In genomic region chr20:62063601-62063980, GRCh38 we compare ENCODE assay signal across 8 cellular contexts. TPM values are rescaled to one million over a fixed set of nuclear protein-coding genes. Genes with fewer than 3 reads are reported as not detected.
DNase-seq lines count a peak whose midpoint lies in the region; ATAC-seq and TF ChIP-seq lines count a peak whose summit lies in the region.

No MANE protein-coding gene starts in this region.

- dilution Hi-C loops in mammary epithelial cell (cut with HindIII; ENCODE audit: low sequenced_read_pairs): loop anchor here (5.0 kb wide), 1 partner anchor 41 kb away; no protein-coding TSS in a partner anchor

- H3K27ac ChIP-seq in KMS-11 (no peak overlapping the region), mammary epithelial cell (ENCODE audit: insufficient read depth, low read depth, low read length) (no peak overlapping the region)

- no peaks in the 10 kb centered on the region for H3K9me3 ChIP-seq in mammary epithelial cell (replicated peaks; ENCODE audit: insufficient read depth, low read length)
- H3K9me3 ChIP-seq in mucosa of descending colon: no peaks in the 10 kb centered on the region

- ATAC-seq in mucosa of descending colon: no peak
- no peak for ATAC-seq in HG02759 (IDR thresholded peaks at IDR 0.05; ENCODE audit: unreplicated experiment)

- H2AFZ ChIP-seq in KMS-11 (ENCODE audit: low read depth) (no peak overlapping the region), mammary epithelial cell (ENCODE audit: low read depth, low read length) (no peak overlapping the region)

- WGBS in mammary epithelial cell (ENCODE audit: low coverage, missing lambda C conversion rate): 100% methylated on average over 8 of the region's 23 CpGs

- in situ Hi-C loops in mammary epithelial cell (cut with MboI; ENCODE audit: low sequenced_read_pairs in 2 of 2): no loop called here

- CTCF ChIA-PET in mammary epithelial cell (lab: Charles Lee; ENCODE audit: low non-redundant PET): no interaction called here

- H3K27me3 ChIP-seq in KMS-11 (ENCODE audit: insufficient read depth, low read depth) (no peaks in the 10 kb centered on the region), mammary epithelial cell (ENCODE audit: insufficient read depth, low read length) (no peaks in the 10 kb centered on the region)

- H3K4me2 ChIP-seq in KMS-11 (peak overlapping the region; percentile 13; the same call in 1 of the 2 replicates), mammary epithelial cell (ENCODE audit: insufficient read depth, low read depth, low read length) (peak overlapping the region; percentile 92)

- H3K9ac ChIP-seq in KMS-11: no peak overlapping the region
- H3K9ac ChIP-seq in mammary epithelial cell (ENCODE audit: insufficient read depth, low read length): no peak overlapping the region

- H3K79me2 ChIP-seq in KMS-11 (ENCODE audit: insufficient read depth, low read depth) (peaks cover 56% of the 10 kb centered on the region), mammary epithelial cell (ENCODE audit: insufficient read depth, low read length) (peaks cover 58% of the 10 kb centered on the region)

- DNase-seq in AG08395 (ENCODE audit: low spot score) (peak; percentile 35), mammary epithelial cell (no peak), mucosa of descending colon (peak in 2 of 3 donors; percentile 12 to 41), NCI-H1092 treated with DMSO at 0.1 percent for 48 hours (lab: John Stamatoyannopoulos, UW) (no peak), NCI-H524 treated with DMSO at 0.1 percent for 48 hours (lab: John Stamatoyannopoulos, UW) (no peak)
- no peak for DNase-seq in activated CD4-positive, alpha-beta T cell treated with anti-CD3 and anti-CD28 coated beads, Interleukin-2, amount 50 U/mL, for 4 hours

- no peak for TF ChIP-seq CTCF in KMS-11 (conservative IDR thresholded peaks at IDR 0.05; ENCODE audit: low read depth, low read length)
- TF ChIP-seq CTCF in mammary epithelial cell (conservative IDR thresholded peaks at IDR 0.05 in 1 of 2, IDR thresholded peaks at IDR 0.05 in 1 of 2; ENCODE audit: extremely low read depth in 1 of 2, insufficient read depth in 1 of 2, low read depth in 1 of 2, low read length in 2 of 2): no peak
- TF ChIP-seq CTCF in mucosa of descending colon (IDR thresholded peaks at IDR 0.05): no peak

- H3K4me3 ChIP-seq in KMS-11 (IDR thresholded peaks at IDR 0.05; ENCODE audit: insufficient read depth, low read depth, low read length) (no peak overlapping the region), mammary epithelial cell (replicated peaks in 1 of 3; ENCODE audit: insufficient read depth in 1 of 3, low read depth in 2 of 3, low read length in 3 of 3) (no peak overlapping the region), mucosa of descending colon (no peak overlapping the region)

- BruUV-seq in mammary epithelial cell (replicated peaks; lab: Mats Ljungman, UMichigan): no TSS peak

- peaks cover 15% of the 10 kb centered on the region for H4K20me1 ChIP-seq in KMS-11 (ENCODE audit: insufficient read depth)
- peaks cover 2% of the 10 kb centered on the region for H4K20me1 ChIP-seq in mammary epithelial cell (ENCODE audit: insufficient read depth, low read length)

- intact Hi-C loops in mammary epithelial cell (cut with micrococcal nuclease): no loop called here
- intact Hi-C loops in mucosa of descending colon (cut with DNase I, micrococcal nuclease): loop anchor here in 1 of 2 donors (5.0 kb wide), 1 partner anchor 79 kb away; the partner anchor contains the start of genes PSMA7 and SS18L1

- no peaks in the 10 kb centered on the region for H3K36me3 ChIP-seq in KMS-11 (ENCODE audit: insufficient read depth)
- no peaks in the 10 kb centered on the region for H3K36me3 ChIP-seq in mammary epithelial cell (ENCODE audit: insufficient read depth, low read length)
- no peaks in the 10 kb centered on the region for H3K36me3 ChIP-seq in mucosa of descending colon (ENCODE audit: low read depth)

- H3K4me1 ChIP-seq in KMS-11 (ENCODE audit: low read depth, poor library complexity, severe bottlenecking) (peaks cover 22% of the 10 kb centered on the region), mammary epithelial cell (ENCODE audit: insufficient read depth, low read length) (peaks cover 23% of the 10 kb centered on the region), mucosa of descending colon (ENCODE audit: low read depth) (peaks cover 29% of the 10 kb centered on the region)

RNA-seq across cellular contexts. Expression of gene TAF4, which starts 2.1 kb away (rescaled TPM):
- total RNA-seq in mammary epithelial cell: 10 to 100 TPM in 1 of 2 donors, 1 to 10 TPM in 1; 4.5 to 15.0 TPM
- 4.4 TPM for polyA plus RNA-seq in mammary epithelial cell
- polyA minus RNA-seq in mammary epithelial cell: 10.4 TPM
- 10 to 100 TPM; 23.8 to 28.3 (median 27.5) TPM for total RNA-seq in mucosa of descending colon

RNA-seq across cellular contexts. Expression of gene LSM14B, which starts 58.7 kb away (rescaled TPM):
- 10 to 100 TPM; 31.5 to 36.3 TPM for total RNA-seq in mammary epithelial cell
- polyA plus RNA-seq in mammary epithelial cell: 20.3 TPM
- polyA minus RNA-seq in mammary epithelial cell: 20.6 TPM
- total RNA-seq in mucosa of descending colon: 10 to 100 TPM; 33.5 to 49.1 (median 36.1) TPM

Comparison
In these comparisons a context has a peak if more than half of its experiments do, and no peak if none do; other contexts are left out.
1. DNase-seq: peak in AG08395 (single experiment) and mucosa of descending colon (2 of 3); none in mammary epithelial cell (single experiment), NCI-H1092 treated with DMSO at 0.1 percent for 48 hours (single experiment), NCI-H524 treated with DMSO at 0.1 percent for 48 hours (single experiment) and activated CD4-positive, alpha-beta T cell treated with anti-CD3 and anti-CD28 coated beads, Interleukin-2, amount 50 U/mL, for 4 hours (0 of 2).